8 cellular contexts compared by ENCODE assay signal in the genomic region with DNA sequence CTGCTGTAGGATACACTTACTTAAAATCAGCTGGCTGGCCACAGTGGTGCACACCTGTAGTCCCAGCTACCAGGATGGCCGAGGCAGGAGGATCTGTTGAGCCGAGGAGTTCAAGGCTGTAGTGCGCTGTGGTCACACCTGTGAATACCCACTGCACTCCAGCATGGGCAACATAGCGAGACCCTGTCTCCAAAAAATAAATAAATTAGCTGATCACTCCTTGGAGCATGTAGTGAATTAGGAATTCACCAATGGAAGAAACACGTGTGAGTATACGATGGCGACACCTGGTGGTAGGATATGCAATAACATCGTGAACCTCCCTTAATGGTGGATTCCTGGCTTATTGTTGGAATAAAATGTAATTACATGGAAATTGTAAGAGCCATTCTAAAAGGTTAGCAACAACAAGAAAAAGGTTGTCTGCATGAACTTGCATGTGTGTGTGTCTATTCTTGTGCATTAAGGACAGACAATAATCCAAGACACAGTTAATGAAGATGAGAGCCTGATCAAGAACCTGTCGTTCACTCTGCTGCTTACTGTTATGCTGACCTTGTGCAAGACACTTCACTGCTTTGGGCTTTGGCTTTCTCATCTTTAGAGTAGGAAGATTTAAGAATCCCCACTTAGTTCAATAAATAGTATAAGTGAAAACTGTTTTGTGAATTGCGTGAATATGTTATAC. TPM values are rescaled to one million over a fixed set of nuclear protein-coding genes. Genes with fewer than 3 reads are reported as not detected.
DNase-seq lines count a peak whose midpoint lies in the region; ATAC-seq and TF ChIP-seq lines count a peak whose summit lies in the region.

No MANE protein-coding gene starts in this region.

- H3K27me3 ChIP-seq in CD8-positive, alpha-beta memory T cell (ENCODE audit: insufficient read depth, low read length, poor library complexity, severe bottlenecking): no peaks in the 10 kb centered on the region
- no peaks in the 10 kb centered on the region for H3K27me3 ChIP-seq in HL-60 (ENCODE audit: insufficient read depth, poor library complexity, severe bottlenecking)
- H3K27me3 ChIP-seq in upper lobe of right lung: no peaks in the 10 kb centered on the region

- no peaks in the 10 kb centered on the region for H3K9me3 ChIP-seq in CD8-positive, alpha-beta memory T cell (ENCODE audit: low read length)
- H3K9me3 ChIP-seq in upper lobe of right lung: no peaks in the 10 kb centered on the region

- H3K27ac ChIP-seq in CD8-positive, alpha-beta memory T cell (ENCODE audit: low read depth, low read length): no peak overlapping the region
- H3K27ac ChIP-seq in HL-60 (replicated peaks): no peak overlapping the region
- H3K27ac ChIP-seq in upper lobe of right lung: no peak overlapping the region

- intact Hi-C loops in upper lobe of right lung (cut with DNase I): loop anchor here (2.0 kb wide), 1 partner anchor 194 kb away; no protein-coding TSS in a partner anchor

- CTCF ChIA-PET in CD8-positive, alpha-beta memory T cell (lab: Charles Lee): interaction anchor here (0.6 to 4.7 kb wide), 12 partner anchors 11 to 247 kb away, joined by 3 to 49 read pairs (median 4); no protein-coding TSS in a partner anchor

- peak; percentile 92 for ATAC-seq in upper lobe of right lung

- no peak overlapping the region for H3K4me3 Mint-ChIP-seq in CD8-positive, alpha-beta memory T cell

- POLR2A ChIA-PET in CD8-positive, alpha-beta memory T cell (lab: Charles Lee): no interaction called here

- peaks cover 4 to 5% (median 4%) of the 10 kb centered on the region in 3 donors for H3K4me1 Mint-ChIP-seq in CD8-positive, alpha-beta memory T cell

- no peaks in the 10 kb centered on the region for H3K36me3 Mint-ChIP-seq in CD8-positive, alpha-beta memory T cell

- TF ChIP-seq CTCF in HL-60 (IDR thresholded peaks at IDR 0.05; ENCODE audit: insufficient read depth, low read length) (peak; percentile 89), upper lobe of right lung (IDR thresholded peaks at IDR 0.05) (peak; percentile 93)

- H3K36me3 ChIP-seq in CD8-positive, alpha-beta memory T cell (ENCODE audit: insufficient read depth, low read length): no peaks in the 10 kb centered on the region
- no peaks in the 10 kb centered on the region for H3K36me3 ChIP-seq in upper lobe of right lung

- H3K27ac Mint-ChIP-seq in CD8-positive, alpha-beta memory T cell: no peak overlapping the region

- H3K4me1 ChIP-seq in CD8-positive, alpha-beta memory T cell (ENCODE audit: insufficient read depth, low read length): no peaks in the 10 kb centered on the region
- no peaks in the 10 kb centered on the region for H3K4me1 ChIP-seq in upper lobe of right lung

- no peak overlapping the region for H3K4me3 ChIP-seq in CD8-positive, alpha-beta memory T cell (ENCODE audit: low read length)
- H3K4me3 ChIP-seq in HL-60 (replicated peaks; ENCODE audit: insufficient read depth, low read length) (no peak overlapping the region), upper lobe of right lung (no peak overlapping the region)

- no peaks in the 10 kb centered on the region for H3K9me3 Mint-ChIP-seq in CD8-positive, alpha-beta memory T cell

- H3K27me3 Mint-ChIP-seq in CD8-positive, alpha-beta memory T cell: peaks cover 5 to 22% of the 10 kb centered on the region in 2 donors

- DNase-seq in CD8-positive, alpha-beta memory T cell: peak; percentile 34 to 65 (median 39)
- DNase-seq in HL-60 (ENCODE audit: low read depth in 1 of 2, low spot score in 1 of 2): peak; percentile 20 to 55
- peak; percentile 77 for DNase-seq in OCI-M1 (lab: John Stamatoyannopoulos, UW)
- DNase-seq in activated T-cell treated with anti-CD3 and anti-CD28 coated beads, Interleukin-2, amount 50 U/mL, for 48 hours: peak; percentile 60 to 63
- DNase-seq in fibroblast of peridontal ligament (ENCODE audit: extremely low read depth): peak; percentile 84
- peak in 41 of 56 donors; percentile 1 to 85 (median 33) for DNase-seq in nucleus accumbens (lab: John Stamatoyannopoulos, UW)
- DNase-seq in upper lobe of right lung: no peak
- no peak for DNase-seq in NK-92 treated with Interleukin-12 subunit alpha and Interleukin-12 subunit beta, amount 100 ng/mL, for 24 hours (lab: John Stamatoyannopoulos, UW)

RNA-seq across cellular contexts. Expression of a gene that starts 38.6 kb away (rescaled TPM):
- total RNA-seq in CD8-positive, alpha-beta memory T cell: 10 to 100 TPM; 35.7 to 36.2 TPM
- polyA plus RNA-seq in CD8-positive, alpha-beta memory T cell: 47.0 TPM
- total RNA-seq in upper lobe of right lung: 25.0 TPM

Comparison
In these comparisons a context has a peak if more than half of its experiments do, and no peak if none do; other contexts are left out.
1. DNase-seq: peak in CD8-positive, alpha-beta memory T cell (5 of 5), HL-60 (2 of 2), OCI-M1 (single experiment), activated T-cell treated with anti-CD3 and anti-CD28 coated beads, Interleukin-2, amount 50 U/mL, for 48 hours (2 of 2), fibroblast of peridontal ligament (single experiment) and nucleus accumbens (41 of 56); none in upper lobe of right lung (single experiment) and NK-92 treated with Interleukin-12 subunit alpha and Interleukin-12 subunit beta, amount 100 ng/mL, for 24 hours (single experiment).